In genomic region chr21:29657228-29657989, GRCh38 we compare ENCODE assay signal across 1 cellular context.
TF ChIP-seq lines count a peak whose summit lies in the region.

No MANE protein-coding gene starts in this region.

TF ChIP-seq in K562, 482 proteins besides CTCF, POLR2A, EP300 and RAD21 (continued from another document):
- TF ChIP-seq FOXP4 (CRISPR knock-in tag; IDR thresholded peaks at IDR 0.05; ENCODE audit: borderline replicate concordance): no peak
- TF ChIP-seq E2F6 (IDR thresholded peaks at IDR 0.05; ENCODE audit: borderline replicate concordance in 1 of 2, extremely low read depth in 1 of 2, insufficient read depth in 1 of 2, insufficient read length in 1 of 2, low read depth in 1 of 2, low read length in 1 of 2, poor library complexity in 1 of 2, severe bottlenecking in 1 of 2): no peak
- TF ChIP-seq HMG20A (CRISPR knock-in tag; conservative IDR thresholded peaks at IDR 0.05): no peak
- TF ChIP-seq BDP1 (IDR thresholded peaks at IDR 0.05; ENCODE audit: insufficient read depth, insufficient read length): no peak
- no peak for TF ChIP-seq BMI1 (IDR thresholded peaks at IDR 0.05; ENCODE audit: low read length)
- no peak for TF ChIP-seq SIN3B (IDR thresholded peaks at IDR 0.05; ENCODE audit: low read depth)
- TF ChIP-seq ZNF589 (CRISPR knock-in tag; IDR thresholded peaks at IDR 0.05; ENCODE audit: low read depth): peak; percentile 59; the same call in 1 of the 2 replicates
- peak; percentile 41; the same call in 1 of the 2 replicates for TF ChIP-seq JUND (IDR thresholded peaks at IDR 0.05; ENCODE audit: borderline replicate concordance, low read depth, low read length)
- TF ChIP-seq JUND (tag; IDR thresholded peaks at IDR 0.05; ENCODE audit: borderline replicate concordance, low read depth, low read length): peak; percentile 63; the same call in 1 of the 3 replicates
- TF ChIP-seq ZNF407 (IDR thresholded peaks at IDR 0.05; ENCODE audit: low read depth): no peak
- no peak for TF ChIP-seq JUNB (CRISPR knock-in tag; conservative IDR thresholded peaks at IDR 0.05)
- no peak; a peak in 1 of 4 replicates for TF ChIP-seq SRF (CRISPR knock-in tag; IDR thresholded peaks at IDR 0.05)
- no peak for TF ChIP-seq TAF7 (tag; IDR thresholded peaks at IDR 0.05)
- peak; percentile 98 for TF ChIP-seq MEIS2 (IDR thresholded peaks at IDR 0.05; ENCODE audit: partially characterized antibody)
- TF ChIP-seq KLF6 (CRISPR knock-in tag; IDR thresholded peaks at IDR 0.05; ENCODE audit: borderline replicate concordance): peak; percentile 8; the same call in 1 of the 2 replicates
- TF ChIP-seq ZFP1 (CRISPR knock-in tag; IDR thresholded peaks at IDR 0.05): no peak
- TF ChIP-seq BRF1 (IDR thresholded peaks at IDR 0.05; ENCODE audit: borderline replicate concordance, extremely low read depth, insufficient read length): no peak
- no peak for TF ChIP-seq THAP7 (CRISPR knock-in tag; IDR thresholded peaks at IDR 0.05)
- TF ChIP-seq HDAC6 (IDR thresholded peaks at IDR 0.05; ENCODE audit: low read depth, low read length): no peak
- no peak for TF ChIP-seq ZFX (CRISPR knock-in tag; IDR thresholded peaks at IDR 0.05)
- no peak for TF ChIP-seq ARID2 (IDR thresholded peaks at IDR 0.05)
- no peak for TF ChIP-seq ZNF347 (CRISPR knock-in tag; IDR thresholded peaks at IDR 0.05; ENCODE audit: low read depth)
- no peak for TF ChIP-seq ZNF408 (CRISPR knock-in tag; IDR thresholded peaks at IDR 0.05; ENCODE audit: low read depth)
- TF ChIP-seq ZBTB49 (CRISPR knock-in tag; IDR thresholded peaks at IDR 0.05; ENCODE audit: borderline replicate concordance): no peak
- TF ChIP-seq TFAM (CRISPR knock-in tag; conservative IDR thresholded peaks at IDR 0.05): no peak
- no peak for TF ChIP-seq PHF8 (IDR thresholded peaks at IDR 0.05; ENCODE audit: borderline replicate concordance, low read length)
- TF ChIP-seq ATF2 (CRISPR knock-in tag; IDR thresholded peaks at IDR 0.05): no peak
- 0 out of 2 replicates have a peak, but pooled peaks have one; percentile 10 for TF ChIP-seq HIVEP1 (CRISPR knock-in tag; IDR thresholded peaks at IDR 0.05)
- TF ChIP-seq ZNF444 (CRISPR knock-in tag; IDR thresholded peaks at IDR 0.05): no peak
- TF ChIP-seq ZNF311 (CRISPR knock-in tag; IDR thresholded peaks at IDR 0.05): peak; percentile 49; the same call in 1 of the 2 replicates
- no peak for TF ChIP-seq E2F4 (CRISPR knock-in tag; IDR thresholded peaks at IDR 0.05; ENCODE audit: low read depth)
- no peak for TF ChIP-seq HNRNPK (IDR thresholded peaks at IDR 0.05; ENCODE audit: low read depth, low read length, poor library complexity, severe bottlenecking)
